In the genomic region with DNA sequence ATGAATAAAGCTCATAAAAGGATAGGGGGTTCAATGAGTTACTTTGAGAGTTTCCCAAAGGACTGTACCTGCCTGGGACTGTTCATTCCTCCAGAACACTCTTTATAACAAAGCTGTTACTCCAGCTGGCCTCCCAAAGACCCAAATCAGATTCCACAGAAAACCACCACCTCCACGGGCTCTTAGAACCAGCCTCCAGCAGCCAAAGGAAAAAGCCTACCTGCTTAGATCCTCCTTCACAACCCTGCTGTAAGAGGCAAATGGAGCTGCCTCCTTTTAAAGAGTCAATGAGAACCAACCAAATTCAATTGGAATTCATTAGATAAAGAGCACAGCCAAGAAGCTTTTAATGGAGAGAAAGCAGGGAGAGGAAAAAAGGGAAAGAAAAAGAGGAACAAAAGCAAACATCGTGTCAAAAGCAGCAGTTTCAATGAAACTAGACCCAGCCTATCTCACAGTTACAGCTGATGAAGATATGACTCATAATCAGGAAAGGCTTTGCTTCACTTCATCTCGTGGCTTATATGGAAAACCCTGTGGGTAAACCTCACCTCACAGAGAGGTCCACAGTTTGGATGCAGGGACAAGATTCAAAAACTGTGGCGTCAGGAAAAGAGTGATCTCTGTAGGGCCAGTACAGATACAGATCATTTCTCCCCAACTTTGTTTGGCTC, we compare ENCODE assay signal across 10 cellular contexts. TPM values are rescaled to one million over a fixed set of nuclear protein-coding genes. Genes with fewer than 3 reads are reported as not detected.
A peak's percentile ranks its signal among the peaks of the same experiment; 100 is the strongest.
DNase-seq lines count a peak whose midpoint lies in the region; ATAC-seq and TF ChIP-seq lines count a peak whose summit lies in the region.
"Had no signal": no experiment of that assay in that cellular context is flagged by ENCODE, and none has a peak within 500 bp of the region (broad histone marks: within the 10 kb centered on the region; RNA-seq: fewer than 3 reads in every experiment).

No MANE protein-coding gene starts in this region.

- DNase-seq in SIG-M5 (lab: John Stamatoyannopoulos, UW) (peak; percentile 43), kidney epithelial cell (ENCODE audit: low read depth) (peak; percentile 16), T-helper 2 cell (no peak), NCI-H2227 treated with DMSO at 0.1 percent for 48 hours (lab: John Stamatoyannopoulos, UW) (no peak), cardiac septum (ENCODE audit: low spot score) (no peak)
- no peak for DNase-seq in activated naive CD4-positive, alpha-beta T cell treated with Interleukin-2 at 50 U/mL for 16 hours
- DNase-seq: activated T-cell treated with anti-CD3 and anti-CD28 coated beads, Interleukin-2, amount 50 U/mL, for 1 hour; stimulated activated CD4-positive, alpha-beta T cell treated with anti-CD3 and anti-CD28 coated beads, Interleukin-1b, Interleukin-23, amount 100 ng/mL, for 48 hours had no signal

- TF ChIP-seq CTCF in kidney epithelial cell (IDR thresholded peaks at IDR 0.05; ENCODE audit: insufficient read depth, low read length, poor library complexity, severe bottlenecking): no peak

- peak; percentile 58 for ATAC-seq in GM18873 (IDR thresholded peaks at IDR 0.05; ENCODE audit: low FRiP score, unreplicated experiment)
- ATAC-seq in HG02938 (IDR thresholded peaks at IDR 0.05; ENCODE audit: unreplicated experiment): peak; percentile 63

- H3K27me3 ChIP-seq in kidney epithelial cell (ENCODE audit: control insufficient read depth, insufficient read depth, low read length): no peaks in the 10 kb centered on the region

- no peak overlapping the region for H3K4me3 ChIP-seq in kidney epithelial cell (ENCODE audit: low read depth, low read length)

- intact Hi-C loops in cardiac septum (cut with DNase I): no loop called here

- H3K36me3 ChIP-seq in kidney epithelial cell (ENCODE audit: control insufficient read depth, insufficient read depth, low read length): no peaks in the 10 kb centered on the region

RNA-seq across cellular contexts. Expression of a gene that starts 27.8 kb away (rescaled TPM):
- total RNA-seq in kidney epithelial cell (0.84 and 1.8 TPM in 2 replicates), cardiac septum (5.3 TPM)

RNA-seq across cellular contexts. Expression of a gene that starts 37.9 kb away (rescaled TPM):
- total RNA-seq in kidney epithelial cell (not detected in 2 replicates), cardiac septum (1.3 TPM)

Comparison
In these comparisons a context has a peak if more than half of its experiments do, and no peak if none do; other contexts are left out.
1. DNase-seq: peak in SIG-M5 (single experiment) and kidney epithelial cell (single experiment); none in T-helper 2 cell (0 of 5), NCI-H2227 treated with DMSO at 0.1 percent for 48 hours (single experiment), activated naive CD4-positive, alpha-beta T cell treated with Interleukin-2 at 50 U/mL for 16 hours (single experiment) and cardiac septum (single experiment).